ENCODE assay signal across 8 cellular contexts in the genomic region with DNA sequence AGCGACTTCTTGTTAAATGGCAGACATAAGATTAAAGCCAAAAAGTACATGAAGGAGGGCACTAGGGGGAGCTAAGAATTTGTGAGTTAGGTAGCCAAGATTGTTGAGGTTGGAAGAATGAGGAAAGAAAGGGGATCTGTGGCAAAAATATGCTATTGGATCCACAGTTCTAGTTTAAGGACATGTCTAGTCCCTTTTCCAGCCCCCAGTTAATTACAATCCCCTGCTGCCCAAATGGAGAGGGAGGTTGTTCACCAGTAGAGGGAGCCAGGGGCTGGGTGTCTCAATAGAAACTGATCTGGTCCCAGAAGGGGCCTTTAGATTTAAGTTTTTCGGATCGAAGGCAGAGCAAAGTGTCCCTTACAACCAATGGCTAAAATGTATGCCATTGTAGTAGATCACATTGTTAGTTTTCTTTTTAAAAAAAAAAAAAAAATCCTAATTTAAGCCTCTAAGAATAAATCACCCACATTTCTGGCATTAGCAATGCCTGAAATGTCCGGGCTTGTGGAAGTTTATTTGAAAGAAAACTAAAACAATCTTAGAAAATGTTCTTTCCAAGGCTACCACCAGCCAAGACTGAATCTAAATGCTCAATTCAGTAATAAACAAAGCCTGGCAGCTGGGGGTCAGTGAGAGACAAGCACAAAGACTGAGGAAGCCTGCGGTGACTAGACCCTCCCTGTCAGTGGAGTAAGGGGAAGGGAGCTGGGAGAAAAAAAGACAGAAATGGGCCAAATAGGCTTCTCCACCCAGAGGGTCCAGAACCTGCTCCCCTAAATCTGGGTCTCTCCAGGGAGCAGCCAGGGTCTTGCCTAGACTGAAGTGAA. TPM values are rescaled to one million over a fixed set of nuclear protein-coding genes. Genes with fewer than 3 reads are reported as not detected.
A peak's percentile ranks its signal among the peaks of the same experiment; 100 is the strongest.
DNase-seq lines count a peak whose midpoint lies in the region; ATAC-seq, FAIRE-seq and TF ChIP-seq lines count a peak whose summit lies in the region.

No MANE protein-coding gene starts in this region.

- H3K27ac ChIP-seq in DND-41 (ENCODE audit: low read length) (no peak overlapping the region), endothelial cell of umbilical vein (ENCODE audit: insufficient read depth, low read depth, low read length) (peak overlapping the region; percentile 75)

- H4K20me1 ChIP-seq in DND-41 (ENCODE audit: insufficient read depth, low read length) (no peaks in the 10 kb centered on the region), endothelial cell of umbilical vein (replicated peaks; ENCODE audit: control insufficient read depth, extremely low read depth, insufficient read depth, low read length) (no peaks in the 10 kb centered on the region)

- DNase-seq in DND-41 (no peak), MG63 (peak; percentile 19), endothelial cell of umbilical vein (ENCODE audit: low read depth, low spot score) (peak; percentile 76), osteocyte (ENCODE audit: extremely low spot score, unreplicated experiment) (no peak), DMS79 treated with DMSO at 0.1 percent for 48 hours (lab: John Stamatoyannopoulos, UW) (no peak), NOMO-1 (lab: John Stamatoyannopoulos, UW; ENCODE audit: unreplicated experiment in 2 of 2) (no peak)
- DNase-seq in NK-92 treated with Interleukin-12 subunit alpha and Interleukin-12 subunit beta, amount 100 ng/mL, for 24 hours (lab: John Stamatoyannopoulos, UW), result no peak

- H3K27me3 ChIP-seq in DND-41 (ENCODE audit: insufficient read depth, low read length, poor library complexity) (no peaks in the 10 kb centered on the region), MG63 (no peaks in the 10 kb centered on the region), endothelial cell of umbilical vein (ENCODE audit: control insufficient read depth in 2 of 2, insufficient read depth in 2 of 2, low read length in 2 of 2) (no peaks in the 10 kb centered on the region)

- FAIRE-seq in endothelial cell of umbilical vein (lab: Jason Lieb, UNC), result no peak

- CTCF ChIA-PET in endothelial cell of umbilical vein (lab: Charles Lee), result interaction anchor here (0.6 to 6.7 kb wide), 34 partner anchors 8 to 622 kb away, joined by 3 to 101 read pairs (median 4); partner anchors contain the start of gene COL8A1

- H3K4me3 Mint-ChIP-seq in osteocyte (ENCODE audit: unreplicated experiment), result peak overlapping the region; percentile 94

- peaks cover 88% of the 10 kb centered on the region for H3K36me3 Mint-ChIP-seq in osteocyte (ENCODE audit: unreplicated experiment)

- H3K4me1 ChIP-seq in DND-41 (ENCODE audit: insufficient read depth, low read length) (no peaks in the 10 kb centered on the region), endothelial cell of umbilical vein (ENCODE audit: control insufficient read depth, extremely low read depth, insufficient read depth, low read length) (peaks cover 97% of the 10 kb centered on the region)

- H2AFZ ChIP-seq in DND-41 (ENCODE audit: low read depth, low read length) (no peak overlapping the region), endothelial cell of umbilical vein (ENCODE audit: low read depth, low read length) (no peak overlapping the region)

- H3K9me1 ChIP-seq in endothelial cell of umbilical vein (replicated peaks; ENCODE audit: control insufficient read depth, extremely low read depth, insufficient read depth, low read length), result no peaks in the 10 kb centered on the region

- H3K36me3 ChIP-seq in DND-41 (ENCODE audit: insufficient read depth, low read length), result no peaks in the 10 kb centered on the region
- peaks cover 5% of the 10 kb centered on the region; the same call in 1 of the 2 replicates for H3K36me3 ChIP-seq in MG63
- peaks cover 0 to 10% of the 10 kb centered on the region in 2 experiments for H3K36me3 ChIP-seq in endothelial cell of umbilical vein (ENCODE audit: control insufficient read depth in 2 of 2, extremely low read depth in 1 of 2, insufficient read depth in 2 of 2, low read length in 2 of 2)

- H3K9me3 ChIP-seq in DND-41 (ENCODE audit: insufficient read depth, low read length, severe bottlenecking) (no peaks in the 10 kb centered on the region), MG63 (no peaks in the 10 kb centered on the region), endothelial cell of umbilical vein (replicated peaks; ENCODE audit: control insufficient read depth, insufficient read depth, low read length) (no peaks in the 10 kb centered on the region)

- H3K4me1 Mint-ChIP-seq in osteocyte (ENCODE audit: unreplicated experiment), result peaks cover 78% of the 10 kb centered on the region

- intact Hi-C loops in endothelial cell of umbilical vein (cut with micrococcal nuclease), result loop anchor here (1.0 to 2.0 kb wide), 5 partner anchors 8 to 623 kb away; no protein-coding TSS in a partner anchor

- TF ChIP-seq CTCF in DND-41 (IDR thresholded peaks at IDR 0.05; ENCODE audit: borderline replicate concordance, extremely low read depth, low read length, poor library complexity, severe bottlenecking) (peak; percentile 53), endothelial cell of umbilical vein (IDR thresholded peaks at IDR 0.05; ENCODE audit: extremely low read depth in 1 of 2, insufficient read depth in 1 of 2, low read depth in 1 of 2, low read length in 2 of 2) (peak; percentile 47 to 68), osteocyte (IDR thresholded peaks at IDR 0.05) (peak; percentile 86)

- peak; percentile 34 for TF ChIP-seq POLR2A in endothelial cell of umbilical vein (IDR thresholded peaks at IDR 0.05; ENCODE audit: low read depth, low read length)

- H3K4me3 ChIP-seq in DND-41 (ENCODE audit: low read depth in 1 of 2, low read length in 2 of 2) (no peak overlapping the region), MG63 (no peak overlapping the region), endothelial cell of umbilical vein (replicated peaks in 1 of 3; ENCODE audit: insufficient read depth in 1 of 3, low read depth in 1 of 3, low read length in 3 of 3) (no peak overlapping the region)

- POLR2A ChIA-PET in endothelial cell of umbilical vein (lab: Charles Lee), result no interaction called here

- ATAC-seq in DND-41 (ENCODE audit: insufficient read depth, low read depth), result no peak
- no peak for ATAC-seq in HG03342 (IDR thresholded peaks at IDR 0.05; ENCODE audit: unreplicated experiment)

- BruUV-seq in endothelial cell of umbilical vein (replicated peaks; lab: Mats Ljungman, UMichigan), result no TSS peak

- H3K27ac Mint-ChIP-seq in osteocyte (ENCODE audit: unreplicated experiment), result peak overlapping the region; percentile 98

- H3K4me2 ChIP-seq in DND-41 (ENCODE audit: insufficient read depth, low read length) (no peak overlapping the region), endothelial cell of umbilical vein (ENCODE audit: insufficient read depth, low read length) (peak overlapping the region; percentile 53)

- no peaks in the 10 kb centered on the region for H3K79me2 ChIP-seq in DND-41 (ENCODE audit: insufficient read depth, low read length)
- H3K79me2 ChIP-seq in endothelial cell of umbilical vein (ENCODE audit: control insufficient read depth, insufficient read depth, low read length), result peaks cover 93% of the 10 kb centered on the region

- no peaks in the 10 kb centered on the region for H3K9me3 Mint-ChIP-seq in osteocyte (ENCODE audit: unreplicated experiment)

- dilution Hi-C loops in endothelial cell of umbilical vein (cut with MboI; ENCODE audit: extremely low pct_ligation_motif_present, low sequenced_read_pairs), result no loop called here

- H3K27me3 Mint-ChIP-seq in osteocyte (ENCODE audit: unreplicated experiment), result no peaks in the 10 kb centered on the region

- H3K9ac ChIP-seq in DND-41 (ENCODE audit: low read depth, low read length) (no peak overlapping the region), endothelial cell of umbilical vein (replicated peaks; ENCODE audit: extremely low read depth, insufficient read depth, low read length) (peak overlapping the region; percentile 37)

TF ChIP-seq in endothelial cell of umbilical vein, 7 proteins besides CTCF, POLR2A, EP300 and RAD21:
- no peak for TF ChIP-seq JUN (IDR thresholded peaks at IDR 0.05; ENCODE audit: borderline replicate concordance, insufficient read depth, insufficient read length, low read depth)

RNA-seq across cellular contexts. Expression of gene COL8A1, which starts 7.1 kb away (rescaled TPM):
- 11.8 and 19.1 TPM in 2 replicates for total RNA-seq in MG63 (2014; rRNA removed; shearing (Covaris generic); ENCODE audit: low replicate concordance)
- total RNA-seq in endothelial cell of umbilical vein (217 and 358 TPM in 2 replicates), osteocyte (3,389 and 3,403 TPM in 2 replicates)
- polyA plus RNA-seq in endothelial cell of umbilical vein, result 581 and 634 TPM in 2 replicates
- 292 and 326 TPM in 2 replicates for polyA plus RNA-seq in endothelial cell of umbilical vein (2011; cell fraction: cytosol; rRNA removed)
- polyA plus RNA-seq in endothelial cell of umbilical vein (2011; cell fraction: nucleus; rRNA removed), result 285 and 305 TPM in 2 replicates
- polyA plus RNA-seq in endothelial cell of umbilical vein (2012), result 454 and 542 TPM in 2 replicates
- polyA minus RNA-seq in endothelial cell of umbilical vein, result 1,032 and 1,279 TPM in 2 replicates
- polyA minus RNA-seq in endothelial cell of umbilical vein (2011; cell fraction: cytosol; rRNA and poly(A)+ RNA removed), result not detected
- 575 and 850 TPM in 2 replicates for polyA minus RNA-seq in endothelial cell of umbilical vein (2011; cell fraction: nucleus; rRNA and poly(A)+ RNA removed)

Comparison
In these comparisons a context has a peak if more than half of its experiments do, and no peak if none do; other contexts are left out.
1. DNase-seq: peak in MG63 (single experiment) and endothelial cell of umbilical vein (single experiment); none in DND-41 (single experiment), osteocyte (single experiment), DMS79 treated with DMSO at 0.1 percent for 48 hours (single experiment), NK-92 treated with Interleukin-12 subunit alpha and Interleukin-12 subunit beta, amount 100 ng/mL, for 24 hours (single experiment) and NOMO-1 (0 of 2).
2. RNA of gene COL8A1, which starts 7.1 kb away (total RNA-seq): 3,389 to 3,403 TPM in osteocyte and 217 to 358 TPM in endothelial cell of umbilical vein; 11.8 to 19.1 TPM in MG63; every median in the first group is over 10 times any median in the second.
3. Peak in every context shown above with its lines, with median percentiles within 50 percentile points of each other: CTCF ChIP-seq.